In the genomic region with DNA sequence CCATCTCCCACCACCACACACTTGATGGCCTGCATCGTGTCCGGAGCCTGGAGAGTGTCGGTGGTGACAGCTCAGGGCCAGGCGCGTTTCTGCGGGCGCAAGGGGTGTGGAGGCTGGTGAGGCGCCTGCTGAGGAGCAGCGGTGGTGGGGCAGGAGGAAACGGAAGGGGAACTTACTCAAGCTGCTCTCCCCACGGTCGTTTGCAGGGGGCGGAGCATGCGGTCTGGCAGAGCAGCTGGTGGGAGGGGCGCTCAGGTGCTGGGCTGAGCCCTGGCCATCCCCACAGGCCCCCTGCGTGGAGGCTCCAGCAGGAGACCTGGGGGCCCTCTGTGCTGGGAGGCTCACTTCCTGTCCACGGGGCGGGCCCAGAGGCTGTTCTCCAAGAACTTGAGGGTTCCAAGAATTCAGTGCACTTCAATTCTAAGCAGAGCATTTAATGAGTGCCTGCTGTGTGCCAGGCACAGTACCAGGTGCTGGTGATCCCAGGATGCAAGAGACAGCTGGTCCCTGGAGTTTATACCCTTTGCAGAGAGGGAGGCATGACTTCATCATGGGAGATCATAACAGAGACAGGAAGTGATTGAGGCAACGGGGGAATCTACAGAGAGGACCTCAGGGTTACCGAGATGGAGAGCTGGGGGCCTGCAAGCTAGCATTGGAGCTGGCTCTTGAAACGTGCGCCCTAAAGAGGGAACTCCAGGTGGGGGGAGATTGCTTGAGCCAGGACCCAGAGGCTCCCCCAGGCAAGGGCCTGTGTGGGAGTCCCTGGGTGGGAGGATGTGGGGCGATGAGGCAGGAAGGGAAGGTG, we compare ENCODE assay signal across 8 cellular contexts. TPM values are rescaled to one million over a fixed set of nuclear protein-coding genes. Genes with fewer than 3 reads are reported as not detected.
DNase-seq lines count a peak whose midpoint lies in the region; ATAC-seq lines count a peak whose summit lies in the region.

A gene (minus strand): TSS at position 156 of the 808 bp plus-strand sequence. CDS start 121 bp downstream, at position 35.

- no peaks in the 10 kb centered on the region for H3K27me3 ChIP-seq in iPS-20b (ENCODE audit: insufficient read depth, low read length)

- DNase-seq in NK-92 treated with Interleukin-12 subunit alpha and Interleukin-12 subunit beta, amount 100 ng/mL, for 24 hours (lab: John Stamatoyannopoulos, UW) = peak; percentile 87
- no peak for DNase-seq in NK-92 (lab: John Stamatoyannopoulos, UW; ENCODE audit: unreplicated experiment)
- peak; percentile 71 to 83 (median 81) for DNase-seq in T-helper 17 cell
- DNase-seq in activated naive CD8-positive, alpha-beta T cell treated with anti-CD3 and anti-CD28 coated beads, Interleukin-2, amount 50 U/mL, for 16 hours (ENCODE audit: low read depth, low spot score) = peak; percentile 69
- DNase-seq in stimulated activated CD4-positive, alpha-beta T cell treated with anti-CD3 and anti-CD28 coated beads, Interleukin-1b, Interleukin-23, amount 100 ng/mL, for 48 hours = peak; percentile 93
- DNase-seq in NCI-H146 treated with DMSO at 0.1 percent for 48 hours (lab: John Stamatoyannopoulos, UW; ENCODE audit: unreplicated experiment) = no peak

- H3K9me3 ChIP-seq in T-helper 17 cell (ENCODE audit: control insufficient read depth, low read length, poor library complexity, severe bottlenecking) (no peaks in the 10 kb centered on the region), iPS-20b (ENCODE audit: insufficient read depth, low read depth, low read length) (no peaks in the 10 kb centered on the region)

- ATAC-seq in HG03378 (IDR thresholded peaks at IDR 0.05; ENCODE audit: unreplicated experiment) = peak; percentile 36
- peak; percentile 70 for ATAC-seq in T-helper 17 cell

- H3K27ac Mint-ChIP-seq in T-helper 17 cell = peak within 1 kb of the TSS; percentile 97

- no peaks in the 10 kb centered on the region for H3K36me3 ChIP-seq in iPS-20b (ENCODE audit: insufficient read depth, low read depth, low read length)

- H3K36me3 Mint-ChIP-seq in T-helper 17 cell (ENCODE audit: low read depth) = peaks cover 10% of the 10 kb centered on the region

- H3K4me3 Mint-ChIP-seq in T-helper 17 cell = peak within 1 kb of the TSS; percentile 96

- H3K27me3 Mint-ChIP-seq in T-helper 17 cell = no peaks in the 10 kb centered on the region

- no peak within 1 kb of the TSS for H3K9ac ChIP-seq in iPS-20b (ENCODE audit: low read depth, low read length)

- H3K4me3 ChIP-seq in iPS-20b (ENCODE audit: low read length) = peak within 1 kb of the TSS; percentile 41; the same call in 1 of the 2 replicates

- no peak within 1 kb of the TSS for H3K27ac ChIP-seq in iPS-20b (ENCODE audit: low read length)

- H3K4me1 ChIP-seq in iPS-20b (ENCODE audit: insufficient read depth, low read length) = no peaks in the 10 kb centered on the region

- H3K4me1 Mint-ChIP-seq in T-helper 17 cell = peaks cover 43% of the 10 kb centered on the region

RNA-seq across cellular contexts. Expression of the gene that starts here (rescaled TPM):
- 100 to 1,000 TPM; 297 to 478 TPM for total RNA-seq in T-helper 17 cell

Comparison
In these comparisons a context has a peak if more than half of its experiments do, and no peak if none do; other contexts are left out.
1. DNase-seq: peak in NK-92 treated with Interleukin-12 subunit alpha and Interleukin-12 subunit beta, amount 100 ng/mL, for 24 hours (single experiment), T-helper 17 cell (3 of 3), activated naive CD8-positive, alpha-beta T cell treated with anti-CD3 and anti-CD28 coated beads, Interleukin-2, amount 50 U/mL, for 16 hours (single experiment) and stimulated activated CD4-positive, alpha-beta T cell treated with anti-CD3 and anti-CD28 coated beads, Interleukin-1b, Interleukin-23, amount 100 ng/mL, for 48 hours (single experiment); none in NK-92 (single experiment) and NCI-H146 treated with DMSO at 0.1 percent for 48 hours (single experiment).